12 cellular contexts compared by ENCODE assay signal in the genomic region with DNA sequence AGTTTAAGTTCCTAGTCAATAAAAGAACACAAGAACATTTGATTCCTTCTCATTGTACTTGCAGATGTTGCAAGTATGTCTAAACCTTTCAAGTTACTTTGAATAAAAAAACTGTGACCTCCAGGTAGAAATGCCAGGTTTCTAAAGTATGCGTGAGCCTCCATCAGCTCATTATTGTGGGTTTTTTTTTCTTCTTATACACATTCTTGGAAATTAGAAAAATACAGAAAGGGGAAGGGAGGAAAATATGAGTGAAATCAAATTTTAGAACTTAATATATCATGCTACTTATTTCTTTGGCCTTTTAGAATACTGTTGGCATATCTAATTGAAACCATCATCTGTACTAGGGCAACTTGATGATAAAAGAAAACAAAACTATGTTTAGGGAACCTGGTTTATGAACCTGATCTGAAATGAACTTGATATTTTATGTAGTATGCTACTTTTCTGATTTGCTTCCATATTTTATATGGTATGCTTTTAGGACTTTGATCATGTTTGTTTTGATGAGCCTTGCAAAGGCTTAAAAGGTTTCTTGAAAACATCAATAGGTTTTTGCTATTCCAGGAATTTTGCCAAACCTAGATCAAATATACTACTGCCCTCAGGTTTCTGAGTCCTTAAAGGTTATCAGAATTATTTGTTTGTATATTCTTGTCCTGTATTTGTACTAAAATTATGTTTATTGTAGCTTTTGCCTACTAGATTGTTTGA.
DNase-seq lines count a peak whose midpoint lies in the region; ATAC-seq, FAIRE-seq and TF ChIP-seq lines count a peak whose summit lies in the region.
"Had no signal": no experiment of that assay in that cellular context is flagged by ENCODE, and none has a peak within 500 bp of the region (broad histone marks: within the 10 kb centered on the region; RNA-seq: fewer than 3 reads in every experiment).

No MANE protein-coding gene starts in this region.

- no peak for TF ChIP-seq CTCF in mammary epithelial cell (conservative IDR thresholded peaks at IDR 0.05 in 1 of 2, IDR thresholded peaks at IDR 0.05 in 1 of 2; ENCODE audit: extremely low read depth in 1 of 2, insufficient read depth in 1 of 2, low read depth in 1 of 2, low read length in 2 of 2)
- TF ChIP-seq CTCF in breast epithelium (IDR thresholded peaks at IDR 0.05): no peak
- TF ChIP-seq CTCF in WERI-Rb-1 (IDR thresholded peaks at IDR 0.05; ENCODE audit: low read depth, low read length): no peak
- TF ChIP-seq CTCF in HepG2 (CRISPR knock-in tag; IDR thresholded peaks at IDR 0.05): no peak

- intact Hi-C loops in mammary epithelial cell (cut with micrococcal nuclease): no loop called here
- intact Hi-C loops in breast epithelium (cut with DNase I; ENCODE audit: low total_unique reads): no loop called here
- intact Hi-C loops in HepG2 (cut with micrococcal nuclease; ENCODE audit: unreplicated experiment): no loop called here

- POLR2A ChIA-PET in HepG2 (lab: Yijun Ruan, JAX): no interaction called here

- FAIRE-seq in HepG2 (lab: Jason Lieb, UNC): no peak

- no peak overlapping the region for H3K4me2 ChIP-seq in mammary epithelial cell (ENCODE audit: insufficient read depth, low read depth, low read length)
- no peak overlapping the region for H3K4me2 ChIP-seq in HepG2 (ENCODE audit: low read depth, low read length)

- H3K36me3 ChIP-seq in mammary epithelial cell (ENCODE audit: insufficient read depth, low read length) (no peaks in the 10 kb centered on the region), breast epithelium (no peaks in the 10 kb centered on the region), WERI-Rb-1 (no peaks in the 10 kb centered on the region), HepG2 (replicated peaks in 1 of 2; ENCODE audit: control insufficient read depth in 1 of 2, insufficient read depth in 2 of 2, low read length in 2 of 2) (no peaks in the 10 kb centered on the region)
- H3K36me3 ChIP-seq: BE2C, HAP-1 had no signal

- TF ChIP-seq RAD21 in HepG2 (CRISPR knock-in tag; IDR thresholded peaks at IDR 0.05): no peak

- DNase-seq in mammary epithelial cell (no peak), breast epithelium (ENCODE audit: low spot score in 2 of 2) (no peak), WERI-Rb-1 (no peak), HepG2 (ENCODE audit: low spot score) (peak; percentile 20), GM19240 (ENCODE audit: insufficient read length, low spot score) (no peak), Kasumi-1 (lab: John Stamatoyannopoulos, UW) (no peak)
- DNase-seq: BE2C, DMS153, NCI-H2029 treated with DMSO at 0.1 percent for 48 hours, SHP77 treated with DMSO at 0.1 percent for 48 hours had no signal

- TF ChIP-seq EP300 in HepG2 (IDR thresholded peaks at IDR 0.05; ENCODE audit: low read depth in 2 of 2, low read length in 2 of 2): no peak
- TF ChIP-seq EP300 in HepG2 (CRISPR knock-in tag; IDR thresholded peaks at IDR 0.05; ENCODE audit: borderline replicate concordance): no peak

- ATAC-seq in HepG2 (no peak), GM21390 (IDR thresholded peaks at IDR 0.05; ENCODE audit: unreplicated experiment) (no peak)

- H3K27me3 ChIP-seq in mammary epithelial cell (ENCODE audit: insufficient read depth, low read length): no peaks in the 10 kb centered on the region
- H3K27me3 ChIP-seq in breast epithelium: no peaks in the 10 kb centered on the region
- H3K27me3 ChIP-seq in WERI-Rb-1 (ENCODE audit: insufficient read depth, low read depth, severe bottlenecking): no peaks in the 10 kb centered on the region
- no peaks in the 10 kb centered on the region; a peak in 1 of 5 replicates for H3K27me3 ChIP-seq in HepG2 (ENCODE audit: control insufficient read depth in 1 of 2, insufficient read depth in 2 of 2, low read length in 2 of 2)
- H3K27me3 ChIP-seq: BE2C had no signal

- H3K79me2 ChIP-seq in mammary epithelial cell (ENCODE audit: insufficient read depth, low read length) (no peaks in the 10 kb centered on the region), HepG2 (ENCODE audit: insufficient read depth, low read length) (no peaks in the 10 kb centered on the region)

- H3K9ac ChIP-seq in mammary epithelial cell (ENCODE audit: insufficient read depth, low read length): no peak overlapping the region
- no peak overlapping the region for H3K9ac ChIP-seq in HepG2 (ENCODE audit: insufficient read depth, low read depth, low read length)

- dilution Hi-C loops in mammary epithelial cell (cut with HindIII; ENCODE audit: low sequenced_read_pairs): no loop called here

- in situ Hi-C loops in mammary epithelial cell (cut with MboI; ENCODE audit: low sequenced_read_pairs in 2 of 2) (no loop called here), HepG2 (cut with HindIII; ENCODE audit: extremely low pct_ligation_motif_present, low pct_unique_long_range_greater_than_20kb) (no loop called here)

- no peak for TF ChIP-seq POLR2A in breast epithelium (IDR thresholded peaks at IDR 0.05)
- TF ChIP-seq POLR2A in HepG2 (IDR thresholded peaks at IDR 0.05; ENCODE audit: insufficient read depth in 1 of 2, low read depth in 2 of 2, low read length in 2 of 2): no peak

- H4K20me1 ChIP-seq in mammary epithelial cell (ENCODE audit: insufficient read depth, low read length) (no peaks in the 10 kb centered on the region), HepG2 (ENCODE audit: insufficient read depth, low read length) (no peaks in the 10 kb centered on the region)

- 67% methylated on average over 1 of the region's 1 CpG for WGBS in mammary epithelial cell (ENCODE audit: low coverage, missing lambda C conversion rate)
- WGBS in HepG2 (ENCODE audit: low lambda C conversion rate): 85% methylated on average over 1 of the region's 1 CpG

- BruUV-seq in mammary epithelial cell (replicated peaks; lab: Mats Ljungman, UMichigan) (no TSS peak), HepG2 (replicated peaks; lab: Mats Ljungman, UMichigan) (no TSS peak)

- H3K4me1 ChIP-seq in mammary epithelial cell (ENCODE audit: insufficient read depth, low read length) (no peaks in the 10 kb centered on the region), breast epithelium (no peaks in the 10 kb centered on the region), HepG2 (ENCODE audit: insufficient read depth, low read length) (0 out of 2 replicates have a peak, but pooled peaks cover 9% of the 10 kb centered on the region)
- H3K4me1 ChIP-seq: BE2C had no signal

- H2AFZ ChIP-seq in mammary epithelial cell (ENCODE audit: low read depth, low read length): peak overlapping the region; percentile 72
- no peak overlapping the region for H2AFZ ChIP-seq in HepG2 (ENCODE audit: low read length)

- H3K9me3 ChIP-seq in mammary epithelial cell (replicated peaks; ENCODE audit: insufficient read depth, low read length): peaks cover 8% of the 10 kb centered on the region
- no peaks in the 10 kb centered on the region for H3K9me3 ChIP-seq in breast epithelium
- H3K9me3 ChIP-seq in WERI-Rb-1 (ENCODE audit: severe bottlenecking): no peaks in the 10 kb centered on the region
- no peaks in the 10 kb centered on the region for H3K9me3 ChIP-seq in HepG2 (ENCODE audit: low read length)
- H3K9me3 ChIP-seq: BE2C had no signal

- no peak overlapping the region for H3K27ac ChIP-seq in mammary epithelial cell (ENCODE audit: insufficient read depth, low read depth, low read length)
- H3K27ac ChIP-seq in breast epithelium: peak overlapping the region in 1 of 2 donors; percentile 22
- peak overlapping the region; percentile 57 for H3K27ac ChIP-seq in WERI-Rb-1
- H3K27ac ChIP-seq in HepG2 (ENCODE audit: extremely low read length, insufficient read depth, low read length): no peak overlapping the region

- CTCF ChIA-PET in mammary epithelial cell (lab: Charles Lee; ENCODE audit: low non-redundant PET) (interaction anchor here (0.7 kb wide), 1 partner anchor 15 kb away, joined by 7 read pairs; no protein-coding TSS in a partner anchor), HepG2 (lab: Yijun Ruan, JAX; ENCODE audit: low intra/inter-chr PET ratio, low total read pairs) (no interaction called here)

- H3K4me3 ChIP-seq in mammary epithelial cell (replicated peaks in 1 of 3; ENCODE audit: insufficient read depth in 1 of 3, low read depth in 2 of 3, low read length in 3 of 3) (no peak overlapping the region), breast epithelium (no peak overlapping the region), WERI-Rb-1 (ENCODE audit: low read depth, low read length) (no peak overlapping the region), HepG2 (replicated peaks in 1 of 3; ENCODE audit: insufficient read depth in 1 of 3, low read depth in 2 of 3, low read length in 3 of 3) (no peak overlapping the region)
- H3K4me3 ChIP-seq: HAP-1 had no signal

TF ChIP-seq in HepG2, 621 proteins besides CTCF, POLR2A, EP300 and RAD21:
- 0 out of 2 replicates have a peak, but pooled peaks have one; percentile 21 for TF ChIP-seq HMG20A (CRISPR knock-in tag; IDR thresholded peaks at IDR 0.05; ENCODE audit: borderline replicate concordance)
- no peak for TF ChIP-seq CSRNP2 (CRISPR knock-in tag; conservative IDR thresholded peaks at IDR 0.05; ENCODE audit: low read depth)
- TF ChIP-seq ISL2 (CRISPR knock-in tag; IDR thresholded peaks at IDR 0.05): peak; percentile 61
- TF ChIP-seq SATB2 (CRISPR knock-in tag; IDR thresholded peaks at IDR 0.05): no peak
- TF ChIP-seq NR2F2 (IDR thresholded peaks at IDR 0.05; ENCODE audit: borderline replicate concordance, low read depth): 0 out of 2 replicates have a peak, but pooled peaks have one; percentile 29
- 0 out of 4 replicates have a peak, but pooled peaks of 1 of the 2 experiments have one; percentile 29 for TF ChIP-seq NR2F1 (CRISPR knock-in tag; IDR thresholded peaks at IDR 0.05)
